Comparison of ENCODE assay signal across 8 cellular contexts in the genomic region with DNA sequence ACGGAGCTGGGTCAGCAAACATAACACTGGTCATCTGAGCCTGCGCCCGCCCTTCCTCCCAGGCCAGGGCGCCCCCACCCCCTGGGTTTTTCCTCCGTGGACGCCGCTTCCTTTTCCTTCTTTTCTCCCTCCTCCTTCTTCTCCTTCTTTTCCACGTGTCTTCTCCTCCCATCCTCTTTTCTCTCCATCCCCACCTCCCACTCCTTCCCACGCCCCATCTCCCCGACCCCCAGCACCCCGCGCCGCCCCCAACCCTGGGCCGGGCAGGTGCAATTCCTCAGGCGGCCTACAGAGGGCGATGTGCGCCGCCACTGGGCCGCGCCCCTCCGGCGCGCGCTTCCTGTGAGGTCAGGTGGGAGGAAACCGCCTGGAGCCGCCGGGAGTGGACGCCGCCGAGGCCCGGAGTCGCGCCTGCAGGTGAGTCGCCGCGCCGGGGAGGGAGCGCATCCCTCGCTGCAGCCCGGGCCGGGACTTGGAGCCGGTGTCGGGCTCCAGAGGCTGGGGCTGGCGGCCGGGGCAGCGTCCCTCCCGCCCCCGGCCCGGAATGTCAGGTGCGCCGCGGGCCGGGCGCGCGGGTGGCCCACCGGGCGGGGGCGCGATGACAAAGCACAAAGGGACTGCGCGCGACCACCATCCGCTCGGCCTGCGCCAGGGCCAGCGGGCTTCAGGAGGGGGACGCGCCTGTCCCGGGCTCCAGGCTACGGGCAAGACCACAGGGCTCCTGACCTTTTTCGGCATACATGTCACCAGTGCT. TPM values are rescaled to one million over a fixed set of nuclear protein-coding genes. Genes with fewer than 3 reads are reported as not detected.
DNase-seq lines count a peak whose midpoint lies in the region; ATAC-seq and TF ChIP-seq lines count a peak whose summit lies in the region.

A gene with protein sequence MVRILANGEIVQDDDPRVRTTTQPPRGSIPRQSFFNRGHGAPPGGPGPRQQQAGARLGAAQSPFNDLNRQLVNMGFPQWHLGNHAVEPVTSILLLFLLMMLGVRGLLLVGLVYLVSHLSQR (plus strand): TSS at position 351 of the 754 bp plus-strand sequence. CDS start 1,497 bp downstream, outside the sequence.

- TF ChIP-seq CTCF in AG04450 (IDR thresholded peaks at IDR 0.05; ENCODE audit: low read depth, low read length) (peak; percentile 68), esophagus muscularis mucosa (IDR thresholded peaks at IDR 0.05) (peak in 2 of 3 experiments; percentile 95 to 99), nephron progenitor cell (IDR thresholded peaks at IDR 0.05) (peak; percentile 100)

- DNase-seq in AG04450 (ENCODE audit: low read depth, low spot score) (no peak), NCI-H510A treated with DMSO at 0.1 percent for 48 hours (lab: John Stamatoyannopoulos, UW) (peak; percentile 64), esophagus muscularis mucosa (ENCODE audit: extremely low spot score) (peak; percentile 81), nephron progenitor cell (peak; percentile 85)
- peak; percentile 80 for DNase-seq in activated T-cell treated with anti-CD3 and anti-CD28 coated beads, Interleukin-2, amount 50 U/mL, for 1 hour
- peak; percentile 79 for DNase-seq in stimulated activated naive CD8-positive, alpha-beta T cell treated with anti-CD3 and anti-CD28 coated beads, Interleukin-15, Interleukin-2, amounts not matched to agents 100 U/mL and 50 U/mL, for 24 hours

- ATAC-seq in GM21367 (IDR thresholded peaks at IDR 0.05; ENCODE audit: unreplicated experiment), result peak; percentile 70
- ATAC-seq in stimulated activated naive CD8-positive, alpha-beta T cell treated with anti-CD3 and anti-CD28 coated beads, Interleukin-15, Interleukin-2, amounts not matched to agents 100 U/mL and 50 U/mL, for 24 hours, result peak; percentile 87
- ATAC-seq in HG03025 (IDR thresholded peaks at IDR 0.05; ENCODE audit: low FRiP score, unreplicated experiment), result no peak

- no peaks in the 10 kb centered on the region for H3K9me3 Mint-ChIP-seq in nephron progenitor cell

- H3K27ac ChIP-seq in AG04450 (ENCODE audit: low read depth, low read length) (no peak within 1 kb of the TSS), esophagus muscularis mucosa (replicated peaks in 1 of 4) (peak within 1 kb of the TSS; percentile 59 to 72 (median 67))

- no peak for TF ChIP-seq EP300 in esophagus muscularis mucosa (IDR thresholded peaks at IDR 0.05)

- POLR2A ChIA-PET in AG04450 (lab: Yijun Ruan, JAX), result no interaction called here

- peaks cover 0 to 17% (median 4%) of the 10 kb centered on the region in 4 donors for H3K36me3 ChIP-seq in esophagus muscularis mucosa

- CTCF ChIA-PET in AG04450 (lab: Charles Lee), result interaction anchor here (0.9 to 1.1 kb wide), 3 partner anchors 9 to 86 kb away, joined by 3 read pairs; no protein-coding TSS in a partner anchor

- peaks cover 14% of the 10 kb centered on the region for H3K36me3 Mint-ChIP-seq in nephron progenitor cell (ENCODE audit: low read depth)

- peaks cover 53% of the 10 kb centered on the region for H3K27me3 Mint-ChIP-seq in nephron progenitor cell (ENCODE audit: low read depth, poor library complexity)

- intact Hi-C loops in esophagus muscularis mucosa (cut with DNase I), result loop anchor here (10.0 kb wide), 2 partner anchors 225 to 395 kb away; no protein-coding TSS in a partner anchor

- no peak for TF ChIP-seq POLR2A in esophagus muscularis mucosa (IDR thresholded peaks at IDR 0.05; ENCODE audit: low read depth)

- 11% methylated on average over 17 of the region's 72 CpGs for WGBS in esophagus muscularis mucosa

- H3K4me3 ChIP-seq in AG04450 (ENCODE audit: low read depth, low read length), result peak within 1 kb of the TSS; percentile 46
- H3K4me3 ChIP-seq in esophagus muscularis mucosa, result peak within 1 kb of the TSS; percentile 65 to 85 (median 74)

- H3K27ac Mint-ChIP-seq in nephron progenitor cell, result no peak within 1 kb of the TSS

- H3K9me3 ChIP-seq in AG04450 (ENCODE audit: control insufficient read depth, insufficient read depth, low read length) (no peaks in the 10 kb centered on the region; the same call in 1 of the 2 replicates), esophagus muscularis mucosa (no peaks in the 10 kb centered on the region)

- peak within 1 kb of the TSS; percentile 80 for H3K4me3 Mint-ChIP-seq in nephron progenitor cell

- peaks cover 43% of the 10 kb centered on the region for H3K27me3 ChIP-seq in AG04450 (ENCODE audit: control insufficient read depth, insufficient read depth, low read length)
- H3K27me3 ChIP-seq in esophagus muscularis mucosa, result peaks cover 0 to 9% (median 0%) of the 10 kb centered on the region in 4 donors

- H3K4me1 ChIP-seq in esophagus muscularis mucosa, result peaks cover 11 to 19% (median 19%) of the 10 kb centered on the region in 4 donors

- no peaks in the 10 kb centered on the region for H3K4me1 Mint-ChIP-seq in nephron progenitor cell

RNA-seq across cellular contexts. Expression of the gene that starts here (rescaled TPM):
- polyA plus RNA-seq in AG04450 (2011; rRNA removed), result 0.37 and 0.48 TPM in 2 replicates
- polyA minus RNA-seq in AG04450 (2011; rRNA and poly(A)+ RNA removed), result not detected in 2 replicates
- 1 to 10 TPM; 2.0 to 9.1 (median 6.5) TPM for total RNA-seq in esophagus muscularis mucosa
